Comparison of ENCODE assay signal across 15 cellular contexts in genomic region chr9:37921168-37921510, GRCh38. TPM values are rescaled to one million over a fixed set of nuclear protein-coding genes. Genes with fewer than 3 reads are reported as not detected.
A peak's percentile ranks its signal among the peaks of the same experiment; 100 is the strongest.
DNase-seq lines count a peak whose midpoint lies in the region; ATAC-seq and TF ChIP-seq lines count a peak whose summit lies in the region.
"Had no signal": no experiment of that assay in that cellular context is flagged by ENCODE, and none has a peak within 500 bp of the region (broad histone marks: within the 10 kb centered on the region; RNA-seq: fewer than 3 reads in every experiment).

No MANE protein-coding gene starts in this region.

- intact Hi-C loops in posterior vena cava (cut with DNase I), result loop anchor here (10.0 kb wide), 2 partner anchors 224 to 234 kb away; no protein-coding TSS in a partner anchor

- no peaks in the 10 kb centered on the region for H3K4me1 Mint-ChIP-seq in activated T-helper 17 cell treated with anti-CD3 and anti-CD28 coated beads, Interleukin-2, amount 50 U/mL, for 72 hours
- peaks cover 49% of the 10 kb centered on the region for H3K4me1 Mint-ChIP-seq in glutamatergic neuron (ENCODE audit: low read depth, unreplicated experiment)
- H3K4me1 Mint-ChIP-seq: B cell had no signal

- H3K27ac Mint-ChIP-seq in activated T-helper 17 cell treated with anti-CD3 and anti-CD28 coated beads, Interleukin-2, amount 50 U/mL, for 72 hours, result peak overlapping the region; percentile 6
- peak overlapping the region; percentile 70 for H3K27ac Mint-ChIP-seq in glutamatergic neuron (ENCODE audit: unreplicated experiment)
- H3K27ac Mint-ChIP-seq: B cell; CD4-positive, alpha-beta T cell had no signal

- CTCF ChIA-PET in RWPE1 (lab: Yijun Ruan, JAX), result interaction anchor here (0.7 to 1.0 kb wide), 3 partner anchors 139 to 152 kb away, joined by 3 to 4 read pairs (median 3); no protein-coding TSS in a partner anchor

- H3K9me3 Mint-ChIP-seq in activated T-helper 17 cell treated with anti-CD3 and anti-CD28 coated beads, Interleukin-2, amount 50 U/mL, for 72 hours, result no peaks in the 10 kb centered on the region
- H3K9me3 Mint-ChIP-seq in glutamatergic neuron (ENCODE audit: unreplicated experiment), result peaks cover 14% of the 10 kb centered on the region
- H3K9me3 Mint-ChIP-seq: CD4-positive, alpha-beta T cell had no signal

- H3K27me3 Mint-ChIP-seq in activated T-helper 17 cell treated with anti-CD3 and anti-CD28 coated beads, Interleukin-2, amount 50 U/mL, for 72 hours, result no peaks in the 10 kb centered on the region
- H3K27me3 Mint-ChIP-seq in glutamatergic neuron (ENCODE audit: unreplicated experiment), result peaks cover 6% of the 10 kb centered on the region
- H3K27me3 Mint-ChIP-seq: CD4-positive, alpha-beta T cell had no signal

- ATAC-seq in activated T-helper 17 cell treated with anti-CD3 and anti-CD28 coated beads, Interleukin-2, amount 50 U/mL, for 72 hours (replicated peaks), result no peak

- H3K4me3 Mint-ChIP-seq in activated T-helper 17 cell treated with anti-CD3 and anti-CD28 coated beads, Interleukin-2, amount 50 U/mL, for 72 hours, result no peak overlapping the region
- H3K4me3 Mint-ChIP-seq in glutamatergic neuron (ENCODE audit: unreplicated experiment), result peak overlapping the region; percentile 59
- H3K4me3 Mint-ChIP-seq: B cell; CD4-positive, alpha-beta T cell had no signal

- no peak for TF ChIP-seq CTCF in RWPE1 (conservative IDR thresholded peaks at IDR 0.05; ENCODE audit: low read depth)
- no peak for TF ChIP-seq CTCF in glutamatergic neuron (IDR thresholded peaks at IDR 0.05; ENCODE audit: partially characterized antibody, unreplicated experiment)

- DNase-seq in RWPE1 (ENCODE audit: low spot score), result no peak
- peak; percentile 52 for DNase-seq in glutamatergic neuron
- peak; percentile 35 for DNase-seq in posterior vena cava (ENCODE audit: low spot score)
- no peak for DNase-seq in stimulated activated CD4-positive, alpha-beta T cell treated with anti-CD3 and anti-CD28 coated beads, Interleukin-2, amount 100 ng/mL, for 24 hours
- no peak for DNase-seq in NCI-H128 (lab: John Stamatoyannopoulos, UW; ENCODE audit: unreplicated experiment)
- no peak for DNase-seq in foreskin melanocyte
- DNase-seq: Calu3; CD4-positive, alpha-beta T cell; GF-D8; GM23248; NCI-H1092; NCI-H187; NCI-H2171 treated with DMSO at 0.1 percent for 48 hours had no signal

- POLR2A ChIA-PET in RWPE1 (lab: Yijun Ruan, JAX; ENCODE audit: low non-redundant PET), result interaction anchor here (0.5 kb wide), 1 partner anchor 22 kb away, joined by 4 read pairs; no protein-coding TSS in a partner anchor

- no peaks in the 10 kb centered on the region for H3K36me3 Mint-ChIP-seq in activated T-helper 17 cell treated with anti-CD3 and anti-CD28 coated beads, Interleukin-2, amount 50 U/mL, for 72 hours (ENCODE audit: low read depth)
- peaks cover 5% of the 10 kb centered on the region for H3K36me3 Mint-ChIP-seq in glutamatergic neuron (ENCODE audit: unreplicated experiment)

- H3K27ac ChIP-seq in RWPE1, result peak overlapping the region; percentile 95
- H3K27ac ChIP-seq: GM23248 had no signal

RNA-seq across cellular contexts. Expression of gene SLC25A51, which starts 17.2 kb away (rescaled TPM):
- 10 to 100 TPM; 20.4 to 34.7 TPM for total RNA-seq in activated T-helper 17 cell treated with anti-CD3 and anti-CD28 coated beads, Interleukin-2, amount 50 U/mL, for 72 hours
- total RNA-seq in glutamatergic neuron (ENCODE audit: unreplicated experiment) (48.6 TPM), posterior vena cava (10 to 100 TPM; 28.1 to 28.6 TPM)

Comparison
In these comparisons a context has a peak if more than half of its experiments do, and no peak if none do; other contexts are left out.
1. DNase-seq: peak in glutamatergic neuron (single experiment) and posterior vena cava (single experiment); none in RWPE1 (single experiment), stimulated activated CD4-positive, alpha-beta T cell treated with anti-CD3 and anti-CD28 coated beads, Interleukin-2, amount 100 ng/mL, for 24 hours (0 of 2), NCI-H128 (single experiment) and foreskin melanocyte (single experiment).